ENCODE assay signal across 8 cellular contexts in genomic region chr1:225882008-225882698, GRCh38. TPM values are rescaled to one million over a fixed set of nuclear protein-coding genes. Genes with fewer than 3 reads are reported as not detected.
DNase-seq lines count a peak whose midpoint lies in the region; ATAC-seq and TF ChIP-seq lines count a peak whose summit lies in the region.

Gene TMEM63A, minus strand, starts transcription at chr1:225882380. Its CDS starts 4,800 bp downstream, at chr1:225877580.

- H3K4me3 ChIP-seq in OCI-LY1 (ENCODE audit: low read depth, low read length, poor library complexity, severe bottlenecking) (peak within 1 kb of the TSS; percentile 95), epithelial cell of proximal tubule (ENCODE audit: low read depth, low read length) (peak within 1 kb of the TSS; percentile 97), mucosa of stomach (ENCODE audit: low read length) (peak within 1 kb of the TSS; percentile 74)

- no peaks in the 10 kb centered on the region for H3F3A ChIP-seq in OCI-LY1 (ENCODE audit: insufficient read depth, low read length)

- H2AFZ ChIP-seq in OCI-LY1 (ENCODE audit: low read length) = peak within 1 kb of the TSS; percentile 53; the same call in 1 of the 2 replicates

- H3K4me1 ChIP-seq in OCI-LY1 (ENCODE audit: insufficient read depth, low read length, severe bottlenecking) (peaks cover 31% of the 10 kb centered on the region), mucosa of stomach (ENCODE audit: control insufficient read depth, insufficient read depth, low read length) (peaks cover 57% of the 10 kb centered on the region)

- H3K9ac ChIP-seq in OCI-LY1 (ENCODE audit: low read length) = peak within 1 kb of the TSS; percentile 86
- H3K9ac ChIP-seq in mucosa of stomach (ENCODE audit: low read length) = peak within 1 kb of the TSS; percentile 96

- H3K27ac ChIP-seq in OCI-LY1 (ENCODE audit: low read depth, low read length, poor library complexity, severe bottlenecking) = peak within 1 kb of the TSS; percentile 18

- H3K4me2 ChIP-seq in OCI-LY1 (ENCODE audit: low read length) = peak within 1 kb of the TSS; percentile 77

- H3K27me3 ChIP-seq in OCI-LY1 (ENCODE audit: insufficient read depth, low read length) (no peaks in the 10 kb centered on the region; the same call in 1 of the 2 replicates), mucosa of stomach (ENCODE audit: control insufficient read depth, insufficient read depth, low read length) (no peaks in the 10 kb centered on the region)

- peak; percentile 67 for DNase-seq in AG09319 (ENCODE audit: extremely low read depth, low read depth)
- peak; percentile 73 for DNase-seq in activated T-cell treated with anti-CD3 and anti-CD28 coated beads for 4 hours
- no peak for DNase-seq in epithelial cell of proximal tubule (ENCODE audit: low read depth)
- DNase-seq in stimulated activated CD8-positive, alpha-beta memory T cell treated with anti-CD3 and anti-CD28 coated beads, Interleukin-7, amount 100 ng/mL, for 24 hours (ENCODE audit: low read depth) = peak; percentile 72

- TF ChIP-seq CTCF in AG09319 (IDR thresholded peaks at IDR 0.05; ENCODE audit: low read depth, low read length) = peak; percentile 30
- TF ChIP-seq CTCF in OCI-LY1 (IDR thresholded peaks at IDR 0.05; ENCODE audit: low read length) = peak; percentile 17; the same call in 1 of the 2 replicates
- TF ChIP-seq CTCF in epithelial cell of proximal tubule (conservative IDR thresholded peaks at IDR 0.05; ENCODE audit: low read depth, low read length) = peak; percentile 19

- H4K20me1 ChIP-seq in OCI-LY1 (ENCODE audit: insufficient read depth, low read length) = no peaks in the 10 kb centered on the region

- H3K9me2 ChIP-seq in OCI-LY1 (ENCODE audit: low read depth, low read length) = no peaks in the 10 kb centered on the region

- ATAC-seq in GM18858 (IDR thresholded peaks at IDR 0.05; ENCODE audit: unreplicated experiment) (peak; percentile 58), HG03095 (IDR thresholded peaks at IDR 0.05; ENCODE audit: unreplicated experiment) (peak; percentile 69)

- H3K9me3 ChIP-seq in OCI-LY1 (ENCODE audit: low read length) = no peaks in the 10 kb centered on the region
- no peaks in the 10 kb centered on the region for H3K9me3 ChIP-seq in mucosa of stomach (ENCODE audit: control insufficient read depth, low read length)

- H3K36me3 ChIP-seq in OCI-LY1 (ENCODE audit: insufficient read depth, low read length) = no peaks in the 10 kb centered on the region
- H3K36me3 ChIP-seq in mucosa of stomach (ENCODE audit: control insufficient read depth, insufficient read depth, low read length) = peaks cover 4% of the 10 kb centered on the region

- H3K79me2 ChIP-seq in OCI-LY1 (ENCODE audit: insufficient read depth, low read length) = no peaks in the 10 kb centered on the region

RNA-seq across cellular contexts. Expression of gene TMEM63A, which starts in this region (rescaled TPM):
- 13.2 and 19.5 TPM in 2 replicates for total RNA-seq in epithelial cell of proximal tubule
